26 cellular contexts compared by ENCODE assay signal in genomic region chr17:69860142-69860680, GRCh38.
"Had no signal": no experiment of that assay in that cellular context is flagged by ENCODE, and none has a peak within 500 bp of the region (broad histone marks: within the 10 kb centered on the region; RNA-seq: fewer than 3 reads in every experiment).

No MANE protein-coding gene starts in this region.

- FAIRE-seq: islet of Langerhans had no signal

- H3K4me3 ChIP-seq: left ventricle myocardium inferior, lung, right atrium auricular region, right lobe of liver, smooth muscle cell, tibial nerve, uterus had no signal

- H3K36me3 ChIP-seq: left ventricle myocardium inferior, right atrium auricular region, right lobe of liver, tibial nerve, uterus had no signal

- H3K4me1 ChIP-seq: left ventricle myocardium inferior, parathyroid adenoma, right atrium auricular region, right lobe of liver, uterus had no signal

- H3K27ac ChIP-seq: left ventricle myocardium inferior, parathyroid adenoma, right atrium auricular region, right lobe of liver, tibial nerve, uterus had no signal

- DNase-seq: hypothalamus; immature natural killer cell; left ventricle myocardium inferior; midbrain; naive thymus-derived CD8-positive, alpha-beta T cell; nucleus accumbens; right lobe of liver; stimulated activated CD4-positive, alpha-beta T cell treated with anti-CD3 and anti-CD28 coated beads, Interleukin-1b, Interleukin-23, amount 100 ng/mL, for 48 hours; stimulated activated CD4-positive, alpha-beta T cell treated with anti-CD3 and anti-CD28 coated beads, Interleukin-2, amount 100 ng/mL, for 48 hours; stimulated activated CD4-positive, alpha-beta T cell treated with anti-CD3 and anti-CD28 coated beads, Interleukin-4, amount 100 ng/mL, for 4 hours; stimulated activated CD8-positive, alpha-beta memory T cell treated with anti-CD3 and anti-CD28 coated beads, Interleukin-4, amount 100 ng/mL, for 48 hours; stimulated activated naive CD4-positive, alpha-beta T cell treated with Interleukin-2 at 50 U/mL for 16 hours; stimulated activated naive CD8-positive, alpha-beta T cell treated with anti-CD3 and anti-CD28 coated beads, Interleukin-15, amount 100 ng/mL, for 72 hours; substantia nigra; uterus had no signal

- H3K27ac Mint-ChIP-seq: immature natural killer cell; memory B cell; naive thymus-derived CD8-positive, alpha-beta T cell; nephron; stimulated activated memory B cell treated with anti-CD40 and anti-IgM and Interleukin-4, amounts not matched to agents 10 μg/mL and 1 μg/mL and 100 μg/mL, for 72 hours; stimulated activated naive CD8-positive, alpha-beta T cell treated with anti-CD3 and anti-CD28 coated beads, Interleukin-15, amount 100 ng/mL, for 72 hours; type B pancreatic cell had no signal

- H3K4me2 ChIP-seq: smooth muscle cell had no signal

- H3K27me3 Mint-ChIP-seq: memory B cell; stimulated activated memory B cell treated with anti-CD40 and anti-IgM and Interleukin-4, amounts not matched to agents 10 μg/mL and 1 μg/mL and 100 μg/mL, for 72 hours; stimulated activated naive CD8-positive, alpha-beta T cell treated with anti-CD3 and anti-CD28 coated beads, Interleukin-15, amount 100 ng/mL, for 72 hours; type B pancreatic cell had no signal

- H3K9ac ChIP-seq: parathyroid adenoma had no signal

- H3K27me3 ChIP-seq: right atrium auricular region, right lobe of liver, tibial nerve, uterus had no signal

- H3K4me3 Mint-ChIP-seq: immature natural killer cell; memory B cell; naive thymus-derived CD8-positive, alpha-beta T cell; nephron; neural crest cell; stimulated activated memory B cell treated with anti-CD40 and anti-IgM and Interleukin-4, amounts not matched to agents 10 μg/mL and 1 μg/mL and 100 μg/mL, for 72 hours; stimulated activated naive CD8-positive, alpha-beta T cell treated with anti-CD3 and anti-CD28 coated beads, Interleukin-15, amount 100 ng/mL, for 72 hours; type B pancreatic cell had no signal

- H2AFZ ChIP-seq: parathyroid adenoma had no signal

- H3K4me1 Mint-ChIP-seq: immature natural killer cell; memory B cell; naive thymus-derived CD8-positive, alpha-beta T cell; nephron; neural crest cell; stimulated activated memory B cell treated with anti-CD40 and anti-IgM and Interleukin-4, amounts not matched to agents 10 μg/mL and 1 μg/mL and 100 μg/mL, for 72 hours; stimulated activated naive CD8-positive, alpha-beta T cell treated with anti-CD3 and anti-CD28 coated beads, Interleukin-15, amount 100 ng/mL, for 72 hours had no signal

- H3K79me2 ChIP-seq: parathyroid adenoma had no signal

- ATAC-seq: naive thymus-derived CD8-positive, alpha-beta T cell; right lobe of liver; stimulated activated memory B cell treated with anti-CD40 and anti-IgM and Interleukin-4, amounts not matched to agents 10 μg/mL and 1 μg/mL and 100 μg/mL, for 72 hours; stimulated activated naive CD8-positive, alpha-beta T cell treated with anti-CD3 and anti-CD28 coated beads, Interleukin-15, amount 100 ng/mL, for 72 hours had no signal

- H3K36me3 Mint-ChIP-seq: immature natural killer cell; memory B cell; stimulated activated memory B cell treated with anti-CD40 and anti-IgM and Interleukin-4, amounts not matched to agents 10 μg/mL and 1 μg/mL and 100 μg/mL, for 72 hours had no signal
